Comparison of ENCODE assay signal across 9 cellular contexts in the genomic region with DNA sequence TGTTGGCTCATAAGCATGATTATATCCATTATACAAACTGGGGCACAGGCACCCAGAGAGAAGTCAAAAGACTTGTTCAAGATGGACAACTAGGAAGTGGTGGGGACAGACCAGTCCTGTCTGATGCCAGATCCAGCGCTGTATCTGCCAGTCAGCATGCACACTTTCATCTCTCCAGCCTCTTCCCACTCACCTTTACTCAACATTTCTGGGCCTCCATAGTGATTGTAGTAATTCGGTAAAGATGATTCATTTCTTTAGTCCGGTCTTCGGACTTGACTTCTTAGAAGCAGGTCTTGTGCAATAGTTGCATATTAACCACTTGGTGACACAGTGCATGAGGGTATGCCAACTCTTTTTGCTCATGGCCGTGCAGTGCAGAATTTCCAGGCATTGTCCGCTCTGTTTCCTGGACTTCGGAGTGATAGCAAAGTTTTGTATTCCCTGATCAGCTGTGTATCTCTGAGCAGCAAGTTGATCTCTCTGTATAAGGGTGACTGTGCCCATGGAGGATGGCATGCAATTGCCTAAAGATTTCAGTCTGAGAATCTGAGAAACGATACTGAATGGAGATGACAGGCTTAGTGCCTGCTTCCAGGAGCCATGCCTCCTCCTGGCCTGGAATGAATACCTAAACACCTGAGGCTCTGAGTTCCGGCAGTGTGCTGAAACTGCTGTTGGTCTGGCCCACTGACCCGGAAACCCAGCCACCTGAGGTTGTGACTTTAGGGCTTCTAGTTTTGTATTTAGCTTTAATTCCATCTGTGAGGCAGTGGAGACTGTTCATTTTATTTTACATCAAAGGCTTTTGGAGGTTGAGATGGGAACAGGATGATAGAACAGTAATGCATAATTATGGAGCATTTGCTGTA. TPM values are rescaled to one million over a fixed set of nuclear protein-coding genes. Genes with fewer than 3 reads are reported as not detected.
DNase-seq lines count a peak whose midpoint lies in the region; ATAC-seq, FAIRE-seq and TF ChIP-seq lines count a peak whose summit lies in the region.
"Had no signal": no experiment of that assay in that cellular context is flagged by ENCODE, and none has a peak within 500 bp of the region (broad histone marks: within the 10 kb centered on the region; RNA-seq: fewer than 3 reads in every experiment).

No MANE protein-coding gene starts in this region.

- peak; percentile 23 for ATAC-seq in HG03066 (IDR thresholded peaks at IDR 0.05; ENCODE audit: low read depth, unreplicated experiment)
- ATAC-seq in left ventricle myocardium superior = peak; percentile 37

- H3K4me1 ChIP-seq in urinary bladder (ENCODE audit: insufficient read depth) = no peaks in the 10 kb centered on the region

- H3K27ac ChIP-seq in urinary bladder (ENCODE audit: low read depth) = peak overlapping the region; percentile 49
- H3K27ac ChIP-seq: SK-N-MC had no signal

- peak; percentile 41 for FAIRE-seq in GM12891 (lab: Jason Lieb, UNC)

- H3K36me3 ChIP-seq in urinary bladder (ENCODE audit: insufficient read depth) = no peaks in the 10 kb centered on the region

- H3K4me3 ChIP-seq in WI38 (ENCODE audit: low read depth, low read length) (peak overlapping the region; percentile 12; the same call in 1 of the 2 replicates), urinary bladder (ENCODE audit: low read depth, low read length) (no peak overlapping the region)
- H3K4me3 ChIP-seq: SK-N-MC had no signal

- TF ChIP-seq POLR2A in GM12891 (IDR thresholded peaks at IDR 0.05; ENCODE audit: low read depth, low read length) = no peak

- intact Hi-C loops in left ventricle myocardium superior (cut with micrococcal nuclease) = no loop called here

- 69% methylated on average over 10 of the region's 10 CpGs for WGBS in urinary bladder

- TF ChIP-seq CTCF in WI38 (IDR thresholded peaks at IDR 0.05; ENCODE audit: low read depth, low read length) = no peak

- no peak for DNase-seq in GM12891 (ENCODE audit: insufficient read length, low spot score)
- DNase-seq in left ventricle myocardium superior = no peak
- no peak for DNase-seq in inferior parietal cortex (ENCODE audit: extremely low spot score)
- DNase-seq in NCI-H2107 (lab: John Stamatoyannopoulos, UW) = no peak
- no peak for DNase-seq in nucleus accumbens (lab: John Stamatoyannopoulos, UW)

TF ChIP-seq in GM12891, 5 proteins besides CTCF, POLR2A, EP300 and RAD21:
- no peak for TF ChIP-seq PAX5 (IDR thresholded peaks at IDR 0.05; ENCODE audit: insufficient read depth, low read length, severe bottlenecking)
- TF ChIP-seq SPI1 (IDR thresholded peaks at IDR 0.05; ENCODE audit: low read depth, low read length) = no peak
- TF ChIP-seq TAF1 (IDR thresholded peaks at IDR 0.05; ENCODE audit: low read depth, low read length) = no peak
- TF ChIP-seq POU2F2 (IDR thresholded peaks at IDR 0.05; ENCODE audit: low read depth, low read length) = no peak
- no peak for TF ChIP-seq POLR2AphosphoS5 (IDR thresholded peaks at IDR 0.05; ENCODE audit: low read depth, low read length)
TF ChIP-seq in GM12891: peak in this region for 0.

RNA-seq across cellular contexts. Expression of gene GALNT2, which starts 39.0 kb away (rescaled TPM):
- polyA plus RNA-seq in GM12891 (2012; ENCODE audit: low read depth, missing spikeins) = 18.6 TPM
- total RNA-seq in left ventricle myocardium superior = 22.0 TPM
- 28.7 TPM for total RNA-seq in urinary bladder
- polyA plus RNA-seq in urinary bladder = 55.0 TPM
